Comparison of ENCODE assay signal across 1 cellular context in genomic region chr2:190701586-190701985, GRCh38.
TF ChIP-seq lines count a peak whose summit lies in the region.

No MANE protein-coding gene starts in this region.

TF ChIP-seq in GM12878, 131 proteins besides CTCF, POLR2A, EP300 and RAD21 (continued from another document):
- peak; percentile 17 for TF ChIP-seq SKIL (IDR thresholded peaks at IDR 0.05; ENCODE audit: low read depth, poor library complexity, severe bottlenecking)
- TF ChIP-seq SMARCA5 (IDR thresholded peaks at IDR 0.05), result no peak
- peak; percentile 24 to 44; a peak in 2 of 4 replicates for TF ChIP-seq IKZF2 (IDR thresholded peaks at IDR 0.05)
- TF ChIP-seq RELB (IDR thresholded peaks at IDR 0.05; ENCODE audit: low read depth), result no peak; the same call in 1 of the 2 replicates
- no peak for TF ChIP-seq SRF (IDR thresholded peaks at IDR 0.05; ENCODE audit: low read depth in 2 of 2, low read length in 2 of 2)
- peak; percentile 88 to 91 for TF ChIP-seq BHLHE40 (IDR thresholded peaks at IDR 0.05; ENCODE audit: borderline replicate concordance in 1 of 2, low read depth in 2 of 2, low read length in 1 of 2)
- peak; percentile 43; the same call in 1 of the 2 replicates for TF ChIP-seq USF2 (IDR thresholded peaks at IDR 0.05; ENCODE audit: borderline replicate concordance, low read depth, low read length)
- peak; percentile 56; the same call in 1 of the 2 replicates for TF ChIP-seq ZNF217 (IDR thresholded peaks at IDR 0.05)
- TF ChIP-seq MTA2 (IDR thresholded peaks at IDR 0.05; ENCODE audit: low read depth), result 0 out of 2 replicates have a peak, but pooled peaks have one; percentile 46
- TF ChIP-seq NFIC (IDR thresholded peaks at IDR 0.05; ENCODE audit: low read depth, low read length), result 0 out of 2 replicates have a peak, but pooled peaks have one; percentile 34
- no peak for TF ChIP-seq ZBTB4 (CRISPR knock-in tag; IDR thresholded peaks at IDR 0.05)
- peak; percentile 89 for TF ChIP-seq RUNX3 (IDR thresholded peaks at IDR 0.05; ENCODE audit: low read length)
- TF ChIP-seq NFYA (IDR thresholded peaks at IDR 0.05; ENCODE audit: borderline replicate concordance, low read depth, low read length), result no peak
- no peak for TF ChIP-seq NR2C2 (IDR thresholded peaks at IDR 0.05; ENCODE audit: borderline replicate concordance, control insufficient read depth, insufficient read length, low read depth)
- TF ChIP-seq FOXK2 (IDR thresholded peaks at IDR 0.05), result no peak
TF ChIP-seq in GM12878: peak in this region for 12.
